ENCODE assay signal across 1 cellular context in the genomic region with DNA sequence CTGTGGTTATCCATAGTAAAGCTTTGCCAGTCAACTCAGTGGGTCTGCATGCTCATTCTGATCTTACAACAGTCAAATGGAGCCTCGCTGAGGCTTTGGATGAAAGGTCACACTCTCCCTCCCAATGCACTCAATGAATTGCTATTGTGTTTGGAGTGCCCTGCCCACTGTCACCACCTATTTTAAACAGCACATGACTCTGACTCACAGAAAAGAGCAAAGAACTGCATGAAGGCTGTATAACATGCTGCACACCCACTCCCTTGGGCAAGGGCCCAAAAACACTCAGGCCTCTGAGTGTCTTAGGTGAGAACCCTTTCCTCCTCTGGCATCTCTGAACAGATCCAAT.
TF ChIP-seq lines count a peak whose summit lies in the region.

No MANE protein-coding gene starts in this region.

TF ChIP-seq in GM23338, 12 proteins besides CTCF, POLR2A, EP300 and RAD21 (continued from another document):
- TF ChIP-seq, protein P1, sequence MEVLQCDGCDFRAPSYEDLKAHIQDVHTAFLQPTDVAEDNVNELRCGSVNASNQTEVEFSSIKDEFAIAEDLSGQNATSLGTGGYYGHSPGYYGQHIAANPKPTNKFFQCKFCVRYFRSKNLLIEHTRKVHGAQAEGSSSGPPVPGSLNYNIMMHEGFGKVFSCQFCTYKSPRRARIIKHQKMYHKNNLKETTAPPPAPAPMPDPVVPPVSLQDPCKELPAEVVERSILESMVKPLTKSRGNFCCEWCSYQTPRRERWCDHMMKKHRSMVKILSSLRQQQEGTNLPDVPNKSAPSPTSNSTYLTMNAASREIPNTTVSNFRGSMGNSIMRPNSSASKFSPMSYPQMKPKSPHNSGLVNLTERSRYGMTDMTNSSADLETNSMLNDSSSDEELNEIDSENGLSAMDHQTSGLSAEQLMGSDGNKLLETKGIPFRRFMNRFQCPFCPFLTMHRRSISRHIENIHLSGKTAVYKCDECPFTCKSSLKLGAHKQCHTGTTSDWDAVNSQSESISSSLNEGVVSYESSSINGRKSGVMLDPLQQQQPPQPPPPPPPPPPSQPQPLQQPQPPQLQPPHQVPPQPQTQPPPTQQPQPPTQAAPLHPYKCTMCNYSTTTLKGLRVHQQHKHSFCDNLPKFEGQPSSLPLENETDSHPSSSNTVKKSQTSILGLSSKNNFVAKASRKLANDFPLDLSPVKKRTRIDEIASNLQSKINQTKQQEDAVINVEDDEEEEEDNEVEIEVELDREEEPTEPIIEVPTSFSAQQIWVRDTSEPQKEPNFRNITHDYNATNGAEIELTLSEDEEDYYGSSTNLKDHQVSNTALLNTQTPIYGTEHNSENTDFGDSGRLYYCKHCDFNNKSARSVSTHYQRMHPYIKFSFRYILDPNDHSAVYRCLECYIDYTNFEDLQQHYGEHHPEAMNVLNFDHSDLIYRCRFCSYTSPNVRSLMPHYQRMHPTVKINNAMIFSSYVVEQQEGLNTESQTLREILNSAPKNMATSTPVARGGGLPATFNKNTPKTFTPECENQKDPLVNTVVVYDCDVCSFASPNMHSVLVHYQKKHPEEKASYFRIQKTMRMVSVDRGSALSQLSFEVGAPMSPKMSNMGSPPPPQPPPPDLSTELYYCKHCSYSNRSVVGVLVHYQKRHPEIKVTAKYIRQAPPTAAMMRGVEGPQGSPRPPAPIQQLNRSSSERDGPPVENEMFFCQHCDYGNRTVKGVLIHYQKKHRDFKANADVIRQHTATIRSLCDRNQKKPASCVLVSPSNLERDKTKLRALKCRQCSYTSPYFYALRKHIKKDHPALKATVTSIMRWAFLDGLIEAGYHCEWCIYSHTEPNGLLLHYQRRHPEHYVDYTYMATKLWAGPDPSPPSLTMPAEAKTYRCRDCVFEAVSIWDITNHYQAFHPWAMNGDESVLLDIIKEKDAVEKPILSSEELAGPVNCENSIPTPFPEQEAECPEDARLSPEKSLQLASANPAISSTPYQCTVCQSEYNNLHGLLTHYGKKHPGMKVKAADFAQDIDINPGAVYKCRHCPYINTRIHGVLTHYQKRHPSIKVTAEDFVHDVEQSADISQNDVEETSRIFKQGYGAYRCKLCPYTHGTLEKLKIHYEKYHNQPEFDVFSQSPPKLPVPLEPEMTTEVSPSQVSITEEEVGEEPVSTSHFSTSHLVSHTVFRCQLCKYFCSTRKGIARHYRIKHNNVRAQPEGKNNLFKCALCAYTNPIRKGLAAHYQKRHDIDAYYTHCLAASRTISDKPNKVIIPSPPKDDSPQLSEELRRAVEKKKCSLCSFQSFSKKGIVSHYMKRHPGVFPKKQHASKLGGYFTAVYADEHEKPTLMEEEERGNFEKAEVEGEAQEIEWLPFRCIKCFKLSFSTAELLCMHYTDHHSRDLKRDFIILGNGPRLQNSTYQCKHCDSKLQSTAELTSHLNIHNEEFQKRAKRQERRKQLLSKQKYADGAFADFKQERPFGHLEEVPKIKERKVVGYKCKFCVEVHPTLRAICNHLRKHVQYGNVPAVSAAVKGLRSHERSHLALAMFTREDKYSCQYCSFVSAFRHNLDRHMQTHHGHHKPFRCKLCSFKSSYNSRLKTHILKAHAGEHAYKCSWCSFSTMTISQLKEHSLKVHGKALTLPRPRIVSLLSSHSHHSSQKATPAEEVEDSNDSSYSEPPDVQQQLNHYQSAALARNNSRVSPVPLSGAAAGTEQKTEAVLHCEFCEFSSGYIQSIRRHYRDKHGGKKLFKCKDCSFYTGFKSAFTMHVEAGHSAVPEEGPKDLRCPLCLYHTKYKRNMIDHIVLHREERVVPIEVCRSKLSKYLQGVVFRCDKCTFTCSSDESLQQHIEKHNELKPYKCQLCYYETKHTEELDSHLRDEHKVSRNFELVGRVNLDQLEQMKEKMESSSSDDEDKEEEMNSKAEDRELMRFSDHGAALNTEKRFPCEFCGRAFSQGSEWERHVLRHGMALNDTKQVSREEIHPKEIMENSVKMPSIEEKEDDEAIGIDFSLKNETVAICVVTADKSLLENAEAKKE (CRISPR knock-in tag; IDR thresholded peaks at IDR 0.05), result no peak
- no peak for TF ChIP-seq STAT1 (IDR thresholded peaks at IDR 0.05; ENCODE audit: unreplicated experiment)
- no peak for TF ChIP-seq NANOG (IDR thresholded peaks at IDR 0.05; ENCODE audit: borderline replicate concordance)
